In genomic region chr6:137830562-137830961, GRCh38 we compare ENCODE assay signal across 16 cellular contexts. TPM values are rescaled to one million over a fixed set of nuclear protein-coding genes. Genes with fewer than 3 reads are reported as not detected.
A peak's percentile ranks its signal among the peaks of the same experiment; 100 is the strongest.
DNase-seq lines count a peak whose midpoint lies in the region; ATAC-seq and TF ChIP-seq lines count a peak whose summit lies in the region.
"Had no signal": no experiment of that assay in that cellular context is flagged by ENCODE, and none has a peak within 500 bp of the region (broad histone marks: within the 10 kb centered on the region; RNA-seq: fewer than 3 reads in every experiment).

No MANE protein-coding gene starts in this region.

- H3K4me1 ChIP-seq in breast epithelium (no peaks in the 10 kb centered on the region), uterus (no peaks in the 10 kb centered on the region)

- BruUV-seq in MCF 10A (replicated peaks; lab: Mats Ljungman, UMichigan): no TSS peak

- intact Hi-C loops in MCF 10A (cut with micrococcal nuclease) (no loop called here), breast epithelium (cut with DNase I; ENCODE audit: low total_unique reads) (no loop called here), uterus (cut with DNase I; ENCODE audit: low total_unique reads) (no loop called here)

- H3K27me3 ChIP-seq in breast epithelium (no peaks in the 10 kb centered on the region), uterus (no peaks in the 10 kb centered on the region)

- peak; percentile 63 for ATAC-seq in stimulated activated naive CD8-positive, alpha-beta T cell treated with anti-CD3 and anti-CD28 coated beads, Interleukin-15, Interleukin-2, amounts not matched to agents 100 U/mL and 50 U/mL, for 24 hours
- no peak for ATAC-seq in GM19324 (IDR thresholded peaks at IDR 0.05; ENCODE audit: low FRiP score, unreplicated experiment)
- no peak for ATAC-seq in GM21447 (IDR thresholded peaks at IDR 0.05; ENCODE audit: unreplicated experiment)

- TF ChIP-seq POLR2A in breast epithelium (IDR thresholded peaks at IDR 0.05) (no peak), uterus (IDR thresholded peaks at IDR 0.05) (no peak)

- no peaks in the 10 kb centered on the region for H3K27me3 Mint-ChIP-seq in MCF 10A (ENCODE audit: insufficient read depth, unreplicated experiment)
- H3K27me3 Mint-ChIP-seq in T-helper 2 cell treated with Interferon-gamma antibody and Interleukin-4, amounts not matched to agents 5 μg/mL and 100 μg/mL, for 36 hours (ENCODE audit: low read depth): no peaks in the 10 kb centered on the region
- H3K27me3 Mint-ChIP-seq: central memory CD8-positive, alpha-beta T cell had no signal

- peak overlapping the region; percentile 19 for H3K4me3 Mint-ChIP-seq in MCF 10A (ENCODE audit: unreplicated experiment)
- H3K4me3 Mint-ChIP-seq in T-helper 2 cell treated with Interferon-gamma antibody and Interleukin-4, amounts not matched to agents 5 μg/mL and 100 μg/mL, for 36 hours: peak overlapping the region; percentile 20
- H3K4me3 Mint-ChIP-seq: central memory CD8-positive, alpha-beta T cell; endodermal cell had no signal

- no peak for TF ChIP-seq CTCF in MCF 10A (IDR thresholded peaks at IDR 0.05; ENCODE audit: unreplicated experiment)
- TF ChIP-seq CTCF in breast epithelium (IDR thresholded peaks at IDR 0.05): no peak
- no peak for TF ChIP-seq CTCF in uterus (IDR thresholded peaks at IDR 0.05)

- H3K36me3 ChIP-seq in breast epithelium: no peaks in the 10 kb centered on the region
- no peaks in the 10 kb centered on the region for H3K36me3 ChIP-seq in uterus

- H3K4me3 ChIP-seq in breast epithelium: no peak overlapping the region
- H3K4me3 ChIP-seq in uterus: no peak overlapping the region

- H3K27ac ChIP-seq in breast epithelium (no peak overlapping the region), epithelial cell of prostate (peak overlapping the region; percentile 91), uterus (no peak overlapping the region)

- POLR2A ChIA-PET in MCF 10A (lab: Yijun Ruan, JAX): interaction anchor here (1.4 to 5.9 kb wide), 3 partner anchors 19 to 36 kb away, joined by 3 to 49 read pairs (median 7); partner anchors contain the start of gene TNFAIP3

- H3K36me3 Mint-ChIP-seq in MCF 10A (ENCODE audit: insufficient read depth, unreplicated experiment): no peaks in the 10 kb centered on the region
- peaks cover 2% of the 10 kb centered on the region for H3K36me3 Mint-ChIP-seq in T-helper 2 cell treated with Interferon-gamma antibody and Interleukin-4, amounts not matched to agents 5 μg/mL and 100 μg/mL, for 36 hours (ENCODE audit: low read depth)

- H3K4me1 Mint-ChIP-seq in MCF 10A (ENCODE audit: insufficient read depth, unreplicated experiment): peaks cover 54% of the 10 kb centered on the region
- peaks cover 46% of the 10 kb centered on the region for H3K4me1 Mint-ChIP-seq in T-helper 2 cell treated with Interferon-gamma antibody and Interleukin-4, amounts not matched to agents 5 μg/mL and 100 μg/mL, for 36 hours (ENCODE audit: low read depth)

- no peak for DNase-seq in MCF 10A (ENCODE audit: unreplicated experiment)
- no peak for DNase-seq in breast epithelium (ENCODE audit: low spot score in 2 of 2)
- peak; percentile 51 for DNase-seq in T-helper 2 cell treated with Interferon-gamma antibody and Interleukin-4, amounts not matched to agents 5 μg/mL and 100 μg/mL, for 36 hours (ENCODE audit: low spot score)
- no peak for DNase-seq in epithelial cell of prostate (ENCODE audit: low read depth, low spot score)
- no peak for DNase-seq in stimulated activated naive CD8-positive, alpha-beta T cell treated with anti-CD3 and anti-CD28 coated beads, Interleukin-15, Interleukin-2, amounts not matched to agents 100 U/mL and 50 U/mL, for 24 hours
- DNase-seq in uterus: no peak
- DNase-seq: activated gamma-delta T cell, endodermal cell, H7, Karpas-422, NCI-H1694 treated with DMSO at 0.1 percent for 48 hours, NCI-H524 treated with DMSO at 0.1 percent for 48 hours, nucleus accumbens had no signal

- CTCF ChIA-PET in MCF 10A (lab: Yijun Ruan, JAX): interaction anchor here (0.7 to 1.2 kb wide), 2 partner anchors 28 to 651 kb away, joined by 4 read pairs; no protein-coding TSS in a partner anchor

- H3K9me3 Mint-ChIP-seq in MCF 10A (ENCODE audit: unreplicated experiment): no peaks in the 10 kb centered on the region
- peaks cover 8% of the 10 kb centered on the region for H3K9me3 Mint-ChIP-seq in T-helper 2 cell treated with Interferon-gamma antibody and Interleukin-4, amounts not matched to agents 5 μg/mL and 100 μg/mL, for 36 hours
- H3K9me3 Mint-ChIP-seq: central memory CD8-positive, alpha-beta T cell had no signal

- H3K27ac Mint-ChIP-seq in MCF 10A (ENCODE audit: low read depth, unreplicated experiment): peak overlapping the region; percentile 90
- H3K27ac Mint-ChIP-seq in T-helper 2 cell treated with Interferon-gamma antibody and Interleukin-4, amounts not matched to agents 5 μg/mL and 100 μg/mL, for 36 hours: peak overlapping the region; percentile 58
- H3K27ac Mint-ChIP-seq: endodermal cell had no signal

- H3K9me3 ChIP-seq in breast epithelium (no peaks in the 10 kb centered on the region), uterus (no peaks in the 10 kb centered on the region)

RNA-seq across cellular contexts. Expression of gene TNFAIP3, which starts 36.5 kb away (rescaled TPM):
- 38.2 and 52.8 TPM in 2 replicates for total RNA-seq in MCF 10A (2022)
- 10 to 100 TPM; 21.3 to 50.5 (median 25.9) TPM for total RNA-seq in breast epithelium
- total RNA-seq in uterus: 10 to 100 TPM; 14.4 to 36.2 (median 19.6) TPM
